Comparison of ENCODE assay signal across 8 cellular contexts in genomic region chr12:96489392-96490056, GRCh38. TPM values are rescaled to one million over a fixed set of nuclear protein-coding genes. Genes with fewer than 3 reads are reported as not detected.
DNase-seq lines count a peak whose midpoint lies in the region; ATAC-seq and TF ChIP-seq lines count a peak whose summit lies in the region.

Gene CFAP54, plus strand, starts transcription at chr12:96489577. Its CDS starts 33 bp downstream, at chr12:96489610.

- no peaks in the 10 kb centered on the region for H3K9me2 ChIP-seq in hepatocyte (replicated peaks; ENCODE audit: insufficient read depth)

- no peaks in the 10 kb centered on the region for H3K36me3 ChIP-seq in hepatocyte (replicated peaks; ENCODE audit: insufficient read depth, low read depth)

- in situ Hi-C loops in GM13976 (cut with MboI; ENCODE audit: low sequenced_read_pairs, unreplicated experiment): loop anchor here (10.0 kb wide), 1 partner anchor 85 kb away; the partner anchor contains the start of gene CDK17

- H3K27ac ChIP-seq in hepatocyte: peak within 1 kb of the TSS; percentile 52

- peak; percentile 94 for TF ChIP-seq CTCF in GM13976 (IDR thresholded peaks at IDR 0.05; ENCODE audit: borderline replicate concordance, control extremely low read depth, extremely low read depth, insufficient read depth, missing control alignments)
- TF ChIP-seq CTCF in hepatocyte (IDR thresholded peaks at IDR 0.05; ENCODE audit: poor library complexity): peak; percentile 96

- H3K4me3 ChIP-seq in hepatocyte: peak within 1 kb of the TSS; percentile 84

- H3K4me1 ChIP-seq in hepatocyte (ENCODE audit: insufficient read depth): no peaks in the 10 kb centered on the region

- H3K4me2 ChIP-seq in hepatocyte: peak within 1 kb of the TSS; percentile 91

- H3K27me3 ChIP-seq in hepatocyte: no peaks in the 10 kb centered on the region

- peak; percentile 93 for DNase-seq in GM13976 (ENCODE audit: low spot score)
- peak; percentile 80 for DNase-seq in NCI-H187 treated with DMSO at 0.1 percent for 48 hours (lab: John Stamatoyannopoulos, UW)
- DNase-seq in T-helper 22 cell (ENCODE audit: low read depth): peak; percentile 89
- peak; percentile 98 for DNase-seq in astrocyte of the hippocampus (ENCODE audit: low read depth, low spot score)
- peak; percentile 96 for DNase-seq in hepatocyte (ENCODE audit: low spot score)
- DNase-seq in retina: peak; percentile 96
- no peak for DNase-seq in LoVo (ENCODE audit: low spot score)

- peak; percentile 92 for ATAC-seq in HG02938 (IDR thresholded peaks at IDR 0.05; ENCODE audit: unreplicated experiment)

- 2% methylated on average over 53 of the region's 53 CpGs for WGBS in hepatocyte (ENCODE audit: low lambda C conversion rate, missing lambda C conversion rate)

- H2AFZ ChIP-seq in hepatocyte: peak within 1 kb of the TSS; percentile 98

- no peaks in the 10 kb centered on the region for H4K20me1 ChIP-seq in hepatocyte (ENCODE audit: insufficient read depth, poor library complexity, severe bottlenecking)

- H3K79me2 ChIP-seq in hepatocyte: no peaks in the 10 kb centered on the region

- no peaks in the 10 kb centered on the region for H3K9me3 ChIP-seq in hepatocyte (ENCODE audit: low read depth)

RNA-seq across cellular contexts. Expression of gene CFAP54, which starts in this region (rescaled TPM):
- 0.20 and 0.67 TPM in 2 replicates for total RNA-seq in hepatocyte
- 0.30 and 0.64 TPM in 2 replicates for polyA plus RNA-seq in hepatocyte

Comparison
In these comparisons a context has a peak if more than half of its experiments do, and no peak if none do; other contexts are left out.
1. Peak in DNase-seq, H3K4me3 ChIP-seq, H3K27ac ChIP-seq and H3K4me2 ChIP-seq in hepatocyte; RNA of the gene not detected or under 1 TPM.